In the genomic region with DNA sequence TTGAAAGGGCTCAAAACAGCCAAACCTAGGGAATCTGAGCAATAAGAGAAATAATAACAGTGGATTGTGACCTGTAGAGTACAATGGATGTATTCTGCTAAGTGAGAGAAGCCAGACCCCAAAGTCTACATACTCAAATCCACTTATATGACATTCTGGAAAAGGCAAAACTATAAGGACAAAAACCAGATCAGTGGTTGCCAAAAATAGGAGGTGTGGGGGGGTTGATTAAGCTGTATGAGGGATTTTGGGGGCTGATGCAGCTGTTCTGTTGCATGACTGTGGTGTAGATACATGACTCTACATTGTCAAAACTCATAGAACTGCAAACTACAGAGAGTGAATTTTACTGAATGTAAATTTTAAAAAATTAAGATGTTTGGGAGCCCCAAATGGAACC, we compare ENCODE assay signal across 19 cellular contexts. TPM values are rescaled to one million over a fixed set of nuclear protein-coding genes. Genes with fewer than 3 reads are reported as not detected.
DNase-seq lines count a peak whose midpoint lies in the region; ATAC-seq, FAIRE-seq and TF ChIP-seq lines count a peak whose summit lies in the region.
"Had no signal": no experiment of that assay in that cellular context is flagged by ENCODE, and none has a peak within 500 bp of the region (broad histone marks: within the 10 kb centered on the region; RNA-seq: fewer than 3 reads in every experiment).

No MANE protein-coding gene starts in this region.

- no peak overlapping the region for H3K27ac ChIP-seq in GM23248
- peak overlapping the region; percentile 92 for H3K27ac ChIP-seq in SJCRH30
- no peak overlapping the region for H3K27ac ChIP-seq in keratinocyte (ENCODE audit: control insufficient read depth, insufficient read depth, low read length)
- peak overlapping the region; percentile 56 for H3K27ac ChIP-seq in neuronal stem cell (replicated peaks; ENCODE audit: low read length)

- H3K36me3 ChIP-seq in GM23248 (ENCODE audit: low read depth) (no peaks in the 10 kb centered on the region), SJCRH30 (no peaks in the 10 kb centered on the region), keratinocyte (ENCODE audit: control insufficient read depth in 2 of 2, extremely low read depth in 1 of 2, insufficient read depth in 2 of 2, low read length in 2 of 2) (no peaks in the 10 kb centered on the region), neuronal stem cell (replicated peaks in 1 of 2; ENCODE audit: control insufficient read depth in 2 of 2, insufficient read depth in 2 of 2, low read length in 2 of 2) (no peaks in the 10 kb centered on the region)

- H2BK120ac ChIP-seq in neuronal stem cell (ENCODE audit: low read depth, low read length): no peak overlapping the region

- H2AK5ac ChIP-seq in neuronal stem cell (ENCODE audit: low read depth, low read length): no peak overlapping the region

- H3K9ac ChIP-seq in GM23248 (no peak overlapping the region), keratinocyte (ENCODE audit: control insufficient read depth, extremely low read depth, insufficient read depth, low read length) (no peak overlapping the region), neuronal stem cell (ENCODE audit: low read depth, low read length, poor library complexity) (no peak overlapping the region)

- no peak overlapping the region for H3K4me3 ChIP-seq in GM23248
- H3K4me3 ChIP-seq in SJCRH30: peak overlapping the region; percentile 13; the same call in 1 of the 2 replicates
- H3K4me3 ChIP-seq in keratinocyte (ENCODE audit: control insufficient read depth in 2 of 3, extremely low read depth in 1 of 3, insufficient read depth in 2 of 3, low read depth in 1 of 3, low read length in 3 of 3): no peak overlapping the region
- no peak overlapping the region for H3K4me3 ChIP-seq in neuronal stem cell (ENCODE audit: low read length in 2 of 2)

- H3K4ac ChIP-seq in neuronal stem cell (ENCODE audit: low read length): no peak overlapping the region

- no peaks in the 10 kb centered on the region for H3K9me3 Mint-ChIP-seq in activated naive CD4-positive, alpha-beta T cell treated with anti-CD3 and anti-CD28 coated beads, Interleukin-2, amount 50 U/mL, for 72 hours

- DNase-seq in GM23248 (no peak), SJCRH30 (peak; percentile 47 to 56), keratinocyte (ENCODE audit: low read depth, low spot score) (no peak), neuronal stem cell (ENCODE audit: low spot score) (no peak)
- no peak for DNase-seq in stimulated activated CD4-positive, alpha-beta T cell treated with anti-CD3 and anti-CD28 coated beads, Interleukin-4, amount 100 ng/mL, for 4 hours
- DNase-seq in activated naive CD4-positive, alpha-beta T cell treated with anti-CD3 and anti-CD28 coated beads, Interleukin-2, amount 50 U/mL, for 72 hours (ENCODE audit: low spot score in 2 of 2): no peak
- DNase-seq in stimulated activated naive CD4-positive, alpha-beta T cell (lab: John Stamatoyannopoulos, UW): no peak
- DNase-seq: 8988T, DMS79 treated with DMSO at 0.1 percent for 48 hours, GOT3, KG1, NCI-H187 treated with DMSO at 0.1 percent for 48 hours, NCI-H2227 treated with DMSO at 0.1 percent for 48 hours, NCI-H510A treated with DMSO at 0.1 percent for 48 hours, NCI-H774, OCI-M1, Right ventricle myocardium superior had no signal

- H3K23ac ChIP-seq in neuronal stem cell (ENCODE audit: low read depth, low read length, poor library complexity): no peak overlapping the region

- H3K36me3 Mint-ChIP-seq in activated naive CD4-positive, alpha-beta T cell treated with anti-CD3 and anti-CD28 coated beads, Interleukin-2, amount 50 U/mL, for 72 hours: no peaks in the 10 kb centered on the region
- H3K36me3 Mint-ChIP-seq: CD14-positive monocyte had no signal

- no peak for ATAC-seq in GM19023 (IDR thresholded peaks at IDR 0.05; ENCODE audit: unreplicated experiment)
- no peak for ATAC-seq in activated naive CD4-positive, alpha-beta T cell treated with anti-CD3 and anti-CD28 coated beads, Interleukin-2, amount 50 U/mL, for 72 hours

- peaks cover 5% of the 10 kb centered on the region; the same call in 1 of the 2 replicates for H3F3A ChIP-seq in GM23248 (ENCODE audit: insufficient read depth)

- no peak for TF ChIP-seq CTCF in keratinocyte (optimal IDR thresholded peaks at IDR 0.05 in 1 of 3, IDR thresholded peaks at IDR 0.05 in 1 of 3, conservative IDR thresholded peaks at IDR 0.05 in 1 of 3; ENCODE audit: extremely low read depth in 1 of 3, insufficient read depth in 2 of 3, low read length in 3 of 3)

- H2AFZ ChIP-seq in GM23248: no peak overlapping the region
- no peak overlapping the region for H2AFZ ChIP-seq in keratinocyte (ENCODE audit: control insufficient read depth, low read length)
- H2AFZ ChIP-seq in neuronal stem cell (ENCODE audit: low read length): no peak overlapping the region

- no peaks in the 10 kb centered on the region for H3K79me1 ChIP-seq in neuronal stem cell (ENCODE audit: low read depth, low read length)

- no peak overlapping the region for H3K14ac ChIP-seq in neuronal stem cell (ENCODE audit: low read length)

- H3K9me3 ChIP-seq in GM23248 (ENCODE audit: low read depth) (no peaks in the 10 kb centered on the region), SJCRH30 (replicated peaks) (no peaks in the 10 kb centered on the region), keratinocyte (ENCODE audit: control insufficient read depth, low read depth, low read length) (no peaks in the 10 kb centered on the region), neuronal stem cell (replicated peaks in 1 of 2; ENCODE audit: control insufficient read depth in 2 of 2, insufficient read depth in 1 of 2, low read depth in 1 of 2, low read length in 2 of 2) (peaks cover 0 to 2% of the 10 kb centered on the region in 2 donors)

- H4K8ac ChIP-seq in neuronal stem cell (ENCODE audit: low read depth, low read length): no peak overlapping the region

- no peaks in the 10 kb centered on the region for H3K9me1 ChIP-seq in keratinocyte (ENCODE audit: control insufficient read depth, extremely low read depth, insufficient read depth, low read length)

- H3K9me2 ChIP-seq in GM23248 (ENCODE audit: insufficient read depth): no peaks in the 10 kb centered on the region

- in situ Hi-C loops in GM23248 (cut with MboI): no loop called here

- FAIRE-seq in keratinocyte (lab: Jason Lieb, UNC): no peak

- H3K4me2 ChIP-seq in GM23248 (ENCODE audit: unreplicated experiment) (peak overlapping the region; percentile 18), keratinocyte (ENCODE audit: control insufficient read depth, extremely low read depth, insufficient read depth, low read depth, low read length) (peak overlapping the region; percentile 22), neuronal stem cell (ENCODE audit: insufficient read depth, low read length, poor library complexity, severe bottlenecking) (no peak overlapping the region)

- H3K4me1 ChIP-seq in GM23248 (ENCODE audit: insufficient read depth) (peaks cover 11% of the 10 kb centered on the region; the same call in 1 of the 2 replicates), SJCRH30 (peaks cover 24% of the 10 kb centered on the region), keratinocyte (ENCODE audit: control insufficient read depth, extremely low read depth, insufficient read depth, low read length) (peaks cover 14% of the 10 kb centered on the region), neuronal stem cell (ENCODE audit: control insufficient read depth in 2 of 2, insufficient read depth in 1 of 2, low read depth in 1 of 2, low read length in 2 of 2) (peaks cover 5 to 18% of the 10 kb centered on the region in 2 donors)

- H3K18ac ChIP-seq in neuronal stem cell (ENCODE audit: low read length): no peak overlapping the region

- no peak overlapping the region for H2BK15ac ChIP-seq in neuronal stem cell (ENCODE audit: low read length)

- no peak overlapping the region for H4K91ac ChIP-seq in neuronal stem cell (ENCODE audit: low read depth, low read length, poor library complexity)

- no peak overlapping the region for H2BK12ac ChIP-seq in neuronal stem cell (ENCODE audit: low read length)

- H3K27me3 ChIP-seq in GM23248 (replicated peaks; ENCODE audit: insufficient read depth): no peaks in the 10 kb centered on the region
- H3K27me3 ChIP-seq in SJCRH30: no peaks in the 10 kb centered on the region
- H3K27me3 ChIP-seq in keratinocyte (ENCODE audit: control insufficient read depth, extremely low read depth, insufficient read depth, low read length): no peaks in the 10 kb centered on the region
- no peaks in the 10 kb centered on the region for H3K27me3 ChIP-seq in neuronal stem cell (ENCODE audit: control insufficient read depth in 3 of 3, insufficient read depth in 3 of 3, low read depth in 1 of 3, low read length in 3 of 3)

- dilution Hi-C loops in keratinocyte (cut with MboI; ENCODE audit: extremely low pct_ligation_motif_present, low sequenced_read_pairs): no loop called here

- H3K27ac Mint-ChIP-seq in activated naive CD4-positive, alpha-beta T cell treated with anti-CD3 and anti-CD28 coated beads, Interleukin-2, amount 50 U/mL, for 72 hours: no peak overlapping the region

- H4K20me1 ChIP-seq in GM23248 (ENCODE audit: insufficient read depth) (no peaks in the 10 kb centered on the region), keratinocyte (ENCODE audit: control insufficient read depth, extremely low read depth, insufficient read depth, low read length) (no peaks in the 10 kb centered on the region)

- H3K79me2 ChIP-seq in GM23248 (ENCODE audit: insufficient read depth) (no peaks in the 10 kb centered on the region), keratinocyte (ENCODE audit: control insufficient read depth, insufficient read depth, low read length) (no peaks in the 10 kb centered on the region)

- no peak overlapping the region for H2BK5ac ChIP-seq in neuronal stem cell (ENCODE audit: low read length)

RNA-seq across cellular contexts. Expression of a gene that starts 20.1 kb away (rescaled TPM):
- 0.11 and 0.13 TPM in 2 replicates for total RNA-seq in GM23248 (2014; rRNA removed; shearing (Covaris generic))
- polyA plus RNA-seq in GM23248 (2016; fragmentation: Nextera tagmentation; extraction: Ambion mirVana): 0.04 and 0.11 TPM in 2 replicates
- 5.5 and 5.9 TPM in 2 replicates for total RNA-seq in SJCRH30 (2014; rRNA removed; shearing (Covaris generic))
- 0.05 to 0.09 TPM (median 0.07 TPM) in 3 replicates for polyA plus RNA-seq in keratinocyte
- 0.75 TPM for polyA plus RNA-seq in keratinocyte (2011; ENCODE audit: low read depth)
- polyA plus RNA-seq in keratinocyte (2011; cell fraction: cytosol; rRNA removed): 0.04 and 0.09 TPM in 2 replicates
- polyA plus RNA-seq in keratinocyte (2011; cell fraction: nucleus; rRNA removed): 0.15 and 0.16 TPM in 2 replicates
- polyA plus RNA-seq in keratinocyte (2012; ENCODE audit: low replicate concordance): 0.08 and 0.47 TPM in 2 replicates
- polyA minus RNA-seq in keratinocyte: 0.03 to 0.07 TPM in 2 of 3 replicates, not detected in the other
- polyA minus RNA-seq in keratinocyte (2011; cell fraction: cytosol; rRNA and poly(A)+ RNA removed): not detected
- 0.11 and 0.16 TPM in 2 replicates for polyA minus RNA-seq in keratinocyte (2011; cell fraction: nucleus; rRNA and poly(A)+ RNA removed)
- polyA plus RNA-seq in neuronal stem cell (2013, experiment 1 of 2): 2.3 TPM
- polyA plus RNA-seq in neuronal stem cell (2013, experiment 2 of 2): 2.3 TPM
- total RNA-seq in activated naive CD4-positive, alpha-beta T cell treated with anti-CD3 and anti-CD28 coated beads, Interleukin-2, amount 50 U/mL, for 72 hours: not detected
- polyA plus RNA-seq: CD14-positive monocyte had no signal

Comparison
In these comparisons a context has a peak if more than half of its experiments do, and no peak if none do; other contexts are left out.
1. DNase-seq: peak in SJCRH30 (2 of 2); none in GM23248 (single experiment), keratinocyte (single experiment), neuronal stem cell (single experiment), stimulated activated CD4-positive, alpha-beta T cell treated with anti-CD3 and anti-CD28 coated beads, Interleukin-4, amount 100 ng/mL, for 4 hours (0 of 2), activated naive CD4-positive, alpha-beta T cell treated with anti-CD3 and anti-CD28 coated beads, Interleukin-2, amount 50 U/mL, for 72 hours (0 of 2) and stimulated activated naive CD4-positive, alpha-beta T cell (0 of 6).
2. H3K27ac ChIP-seq: peak in SJCRH30 (single experiment) and neuronal stem cell (single experiment); none in GM23248 (single experiment) and keratinocyte (single experiment).